ENCODE assay signal across 15 cellular contexts in the genomic region with DNA sequence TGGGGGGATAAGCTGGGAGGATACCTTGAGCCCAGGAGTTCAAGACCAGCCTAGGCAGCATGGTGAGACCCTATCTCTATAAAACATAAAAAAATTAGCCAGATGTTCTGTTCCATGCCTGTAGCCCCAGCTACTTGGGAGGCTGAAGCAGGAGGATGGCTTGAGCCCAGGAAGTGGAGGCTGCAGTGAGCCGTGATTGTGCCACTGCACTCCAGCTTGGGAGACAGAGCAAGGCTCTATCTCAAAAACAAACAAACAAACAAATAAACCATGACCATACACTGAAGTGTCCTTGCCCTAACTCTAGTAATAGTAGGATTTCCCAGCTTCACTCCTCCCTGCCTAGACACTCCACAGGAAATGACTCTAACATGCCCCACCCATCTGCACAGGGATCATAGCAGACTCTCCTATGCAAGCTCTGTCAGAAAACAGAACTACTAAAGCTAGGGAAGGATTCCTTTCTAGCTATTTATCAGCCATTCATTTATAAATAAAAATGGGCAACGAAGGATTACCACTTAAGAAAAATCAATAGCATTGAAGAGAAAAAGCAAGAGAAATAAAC. TPM values are rescaled to one million over a fixed set of nuclear protein-coding genes. Genes with fewer than 3 reads are reported as not detected.
DNase-seq lines count a peak whose midpoint lies in the region; ATAC-seq and TF ChIP-seq lines count a peak whose summit lies in the region.
"Had no signal": no experiment of that assay in that cellular context is flagged by ENCODE, and none has a peak within 500 bp of the region (broad histone marks: within the 10 kb centered on the region; RNA-seq: fewer than 3 reads in every experiment).

No MANE protein-coding gene starts in this region.

- no peak overlapping the region for H3K4me3 ChIP-seq in fibroblast of pulmonary artery (replicated peaks; ENCODE audit: low read depth, low read length)
- H3K4me3 ChIP-seq: pancreas, vagina had no signal

- ATAC-seq in HG03039 (IDR thresholded peaks at IDR 0.05; ENCODE audit: unreplicated experiment), result no peak
- ATAC-seq: pancreas had no signal

- peak; percentile 75 for DNase-seq in A172 (ENCODE audit: low spot score)
- DNase-seq in HCEC 1CT, result peak; percentile 38
- DNase-seq in SW480 (ENCODE audit: low spot score), result peak; percentile 53
- peak; percentile 66 for DNase-seq in fibroblast of pulmonary artery (ENCODE audit: low read depth)
- no peak for DNase-seq in GOT3 (lab: John Stamatoyannopoulos, UW)
- no peak for DNase-seq in globus pallidus (ENCODE audit: low spot score)
- DNase-seq in DMS79 (lab: John Stamatoyannopoulos, UW), result no peak
- DNase-seq: activated B cell treated with CpG ODN at 0.5 μM for 24 hours; amniotic stem cell; effector CD8-positive, alpha-beta T cell; NCI-H2227 treated with DMSO at 0.1 percent for 48 hours; pancreas; Right ventricle myocardium superior had no signal

- no peak for TF ChIP-seq CTCF in fibroblast of pulmonary artery (IDR thresholded peaks at IDR 0.05; ENCODE audit: low read length, missing control alignments)

RNA-seq across cellular contexts. Expression of gene ERICH6, which starts 4.6 kb away (rescaled TPM):
- not detected in 2 replicates for total RNA-seq in A172 (2014; rRNA removed; shearing (Covaris generic))
- total RNA-seq: activated B cell treated with CpG ODN at 0.5 μM for 24 hours, Right ventricle myocardium superior, vagina had no signal

Comparison
In these comparisons a context has a peak if more than half of its experiments do, and no peak if none do; other contexts are left out.
1. DNase-seq: peak in A172 (single experiment), HCEC 1CT (single experiment), SW480 (single experiment) and fibroblast of pulmonary artery (single experiment); none in GOT3 (single experiment), globus pallidus (single experiment) and DMS79 (single experiment).